ENCODE assay signal across 27 cellular contexts in the genomic region with DNA sequence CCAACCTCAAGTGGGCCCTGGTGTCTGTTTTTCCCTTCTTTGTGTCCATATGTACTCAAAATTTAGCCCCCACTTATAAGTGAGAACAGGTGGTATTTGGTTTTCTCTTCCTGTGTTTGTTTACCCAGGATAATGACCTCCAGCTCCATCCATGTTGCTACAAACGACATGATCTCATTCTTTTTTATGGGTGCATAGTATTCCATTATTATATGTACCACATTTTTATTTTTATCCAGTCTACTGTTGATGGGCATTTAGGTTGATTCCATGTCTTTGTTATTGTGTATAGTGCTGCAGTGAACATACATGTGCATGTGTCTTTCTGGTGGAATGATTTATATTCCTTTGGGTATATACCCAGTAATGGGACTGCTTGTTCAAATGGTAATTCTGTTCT. TPM values are rescaled to one million over a fixed set of nuclear protein-coding genes. Genes with fewer than 3 reads are reported as not detected.
DNase-seq lines count a peak whose midpoint lies in the region; ATAC-seq, FAIRE-seq and TF ChIP-seq lines count a peak whose summit lies in the region.
"Had no signal": no experiment of that assay in that cellular context is flagged by ENCODE, and none has a peak within 500 bp of the region (broad histone marks: within the 10 kb centered on the region; RNA-seq: fewer than 3 reads in every experiment).

No MANE protein-coding gene starts in this region.

- intact Hi-C loops in K562 (cut with micrococcal nuclease) = no loop called here

- TF ChIP-seq CTCF in SK-N-SH (IDR thresholded peaks at IDR 0.05) = no peak
- TF ChIP-seq CTCF in K562 (IDR thresholded peaks at IDR 0.05 in 2 of 3, conservative IDR thresholded peaks at IDR 0.05 in 1 of 3; ENCODE audit: insufficient read depth in 2 of 3, low read depth in 1 of 3, low read length in 3 of 3) = no peak

- TF ChIP-seq RAD21 in SK-N-SH (IDR thresholded peaks at IDR 0.05; ENCODE audit: low read length) = no peak
- TF ChIP-seq RAD21 in K562 (CRISPR knock-in tag; conservative IDR thresholded peaks at IDR 0.05 in 1 of 2, IDR thresholded peaks at IDR 0.05 in 1 of 2) = no peak

- H3K9me2 ChIP-seq in SK-N-SH = no peaks in the 10 kb centered on the region

- no peak for DNase-seq in SK-N-SH
- DNase-seq in K562 (ENCODE audit: extremely low read depth in 1 of 4, low spot score in 3 of 4) = no peak
- no peak for DNase-seq in MV-4-11 (lab: John Stamatoyannopoulos, UW)
- DNase-seq in NCI-H748 (lab: John Stamatoyannopoulos, UW; ENCODE audit: unreplicated experiment) = no peak
- DNase-seq: 8988T; ACHN; BE2C; C1 segment of cervical spinal cord; CD4-positive, alpha-beta memory T cell; CD4-positive, CD25-positive, alpha-beta regulatory T cell; CD8-positive, alpha-beta memory T cell; COR-L47; DMS 273 treated with DMSO at 0.1 percent for 48 hours; DMS153; DMS79; DND-41; EL; GDM1 had no signal

- H3K27me3 ChIP-seq in SK-N-SH (ENCODE audit: insufficient read depth) (no peaks in the 10 kb centered on the region), K562 (ENCODE audit: control insufficient read depth in 2 of 2, insufficient read depth in 2 of 2, low read length in 2 of 2) (no peaks in the 10 kb centered on the region)
- H3K27me3 ChIP-seq: BE2C, BLaER1 had no signal

- no peak overlapping the region for H3K4me2 ChIP-seq in SK-N-SH
- no peak overlapping the region for H3K4me2 ChIP-seq in K562 (ENCODE audit: insufficient read depth, low read length)
- H3K4me2 ChIP-seq: BLaER1 had no signal

- H3K36me3 ChIP-seq in SK-N-SH (replicated peaks in 1 of 2; ENCODE audit: control insufficient read depth in 1 of 2, insufficient read depth in 2 of 2, low read length in 1 of 2) = no peaks in the 10 kb centered on the region
- no peaks in the 10 kb centered on the region for H3K36me3 ChIP-seq in K562 (ENCODE audit: control insufficient read depth, insufficient read depth, low read length)
- H3K36me3 ChIP-seq: BE2C, BLaER1 had no signal

- in situ Hi-C loops in K562 (cut with MboI) = no loop called here

- H3K9ac ChIP-seq in SK-N-SH (no peak overlapping the region), K562 (ENCODE audit: insufficient read depth in 1 of 2, low read depth in 2 of 2, low read length in 2 of 2) (no peak overlapping the region)
- H3K9ac ChIP-seq: BLaER1 had no signal

- TF ChIP-seq EP300 in SK-N-SH (IDR thresholded peaks at IDR 0.05; ENCODE audit: borderline replicate concordance in 1 of 2, low read depth in 1 of 2, low read length in 1 of 2) (no peak), K562 (IDR thresholded peaks at IDR 0.05; ENCODE audit: low read length) (no peak)

- no peak for FAIRE-seq in K562 (lab: Jason Lieb, UNC)
- FAIRE-seq: GM12878, GM12892, GM18507 had no signal

- H3F3A ChIP-seq in SK-N-SH (replicated peaks; ENCODE audit: insufficient read depth) = no peaks in the 10 kb centered on the region

- no peaks in the 10 kb centered on the region for H4K20me1 ChIP-seq in SK-N-SH (ENCODE audit: insufficient read depth)
- H4K20me1 ChIP-seq in K562 (replicated peaks; ENCODE audit: control insufficient read depth, insufficient read depth, low read length) = no peaks in the 10 kb centered on the region
- H4K20me1 ChIP-seq: BLaER1 had no signal

- H3K9me1 ChIP-seq in K562 (ENCODE audit: control insufficient read depth, insufficient read depth, low read length) = no peaks in the 10 kb centered on the region

- H3K4me1 ChIP-seq in SK-N-SH (ENCODE audit: control insufficient read depth in 1 of 2, insufficient read depth in 2 of 2, low read depth in 1 of 2, low read length in 1 of 2) = no peaks in the 10 kb centered on the region
- H3K4me1 ChIP-seq in K562 (replicated peaks in 1 of 2; ENCODE audit: control insufficient read depth in 2 of 2, insufficient read depth in 2 of 2, low read length in 2 of 2) = no peaks in the 10 kb centered on the region
- H3K4me1 ChIP-seq: BE2C, BLaER1 had no signal

- no peak overlapping the region for H3K4me3 ChIP-seq in SK-N-SH (ENCODE audit: low read depth in 2 of 2, low read length in 1 of 2)
- no peak overlapping the region for H3K4me3 ChIP-seq in K562
- H3K4me3 ChIP-seq: BLaER1, GM12878 had no signal

- H3K9me3 ChIP-seq in SK-N-SH (no peaks in the 10 kb centered on the region), K562 (replicated peaks; ENCODE audit: control insufficient read depth, insufficient read depth, low read depth, low read length) (no peaks in the 10 kb centered on the region)
- H3K9me3 ChIP-seq: BE2C had no signal

- TF ChIP-seq POLR2A in K562 (conservative IDR thresholded peaks at IDR 0.05) = no peak

- ATAC-seq in SK-N-SH treated with all-trans-retinoic acid at 6 μM for 48 hours (no peak), K562 (no peak)
- ATAC-seq: GM12878 had no signal

- H3K79me2 ChIP-seq in SK-N-SH (ENCODE audit: insufficient read depth) (no peaks in the 10 kb centered on the region), K562 (ENCODE audit: control insufficient read depth, insufficient read depth, low read length) (no peaks in the 10 kb centered on the region)

- no TSS peak for BruUV-seq in K562 (replicated peaks; lab: Mats Ljungman, UMichigan)

- H2AFZ ChIP-seq in SK-N-SH (ENCODE audit: low read depth) = no peak overlapping the region
- H2AFZ ChIP-seq in K562 (ENCODE audit: low read depth, low read length) = no peak overlapping the region

- WGBS in SK-N-SH (ENCODE audit: low lambda C conversion rate) = 0% methylated on average over 1 of the region's 1 CpG
- 0% methylated on average over 1 of the region's 1 CpG for whole genome bisulfite sequencing in K562 (ENCODE audit: insufficient coverage, low coverage, missing lambda C conversion rate)

- no peak overlapping the region for H3K27ac ChIP-seq in SK-N-SH (ENCODE audit: low read depth in 2 of 2, low read length in 1 of 2)
- no peak overlapping the region for H3K27ac ChIP-seq in K562 (ENCODE audit: extremely low read depth, low read depth, low read length)
- H3K27ac ChIP-seq: BLaER1 had no signal

- CTCF ChIA-PET in SK-N-SH (lab: Yijun Ruan, JAX) (no interaction called here), K562 (lab: Yijun Ruan, JAX; ENCODE audit: low intra/inter-chr PET ratio) (no interaction called here)

- POLR2A ChIA-PET in SK-N-SH (lab: Yijun Ruan, JAX) = no interaction called here
- POLR2A ChIA-PET in K562 (lab: Yijun Ruan, JAX) = no interaction called here

TF ChIP-seq in SK-N-SH treated with all-trans-retinoic acid at 6 μM for 48 hours, 23 proteins besides CTCF, POLR2A, EP300 and RAD21:
- TF ChIP-seq ZFP3 (CRISPR knock-in tag; IDR thresholded peaks at IDR 0.05) (no peak), ZNF8 (CRISPR knock-in tag; IDR thresholded peaks at IDR 0.05) (peak; percentile 76)

TF ChIP-seq in SK-N-SH, 30 proteins besides CTCF, POLR2A, EP300 and RAD21:
- TF ChIP-seq FOSL2 (IDR thresholded peaks at IDR 0.05; ENCODE audit: borderline replicate concordance, low read depth) = no peak
- TF ChIP-seq, protein P1, sequence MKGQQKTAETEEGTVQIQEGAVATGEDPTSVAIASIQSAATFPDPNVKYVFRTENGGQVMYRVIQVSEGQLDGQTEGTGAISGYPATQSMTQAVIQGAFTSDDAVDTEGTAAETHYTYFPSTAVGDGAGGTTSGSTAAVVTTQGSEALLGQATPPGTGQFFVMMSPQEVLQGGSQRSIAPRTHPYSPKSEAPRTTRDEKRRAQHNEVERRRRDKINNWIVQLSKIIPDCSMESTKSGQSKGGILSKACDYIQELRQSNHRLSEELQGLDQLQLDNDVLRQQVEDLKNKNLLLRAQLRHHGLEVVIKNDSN (IDR thresholded peaks at IDR 0.05; ENCODE audit: borderline replicate concordance, low read depth) = no peak
- no peak for TF ChIP-seq RCOR1 (IDR thresholded peaks at IDR 0.05; ENCODE audit: low read length)
- no peak for TF ChIP-seq SMC3 (IDR thresholded peaks at IDR 0.05; ENCODE audit: low read depth, low read length)

TF ChIP-seq in K562, 482 proteins besides CTCF, POLR2A, EP300 and RAD21 (continues in another document):
- TF ChIP-seq, protein P2, sequence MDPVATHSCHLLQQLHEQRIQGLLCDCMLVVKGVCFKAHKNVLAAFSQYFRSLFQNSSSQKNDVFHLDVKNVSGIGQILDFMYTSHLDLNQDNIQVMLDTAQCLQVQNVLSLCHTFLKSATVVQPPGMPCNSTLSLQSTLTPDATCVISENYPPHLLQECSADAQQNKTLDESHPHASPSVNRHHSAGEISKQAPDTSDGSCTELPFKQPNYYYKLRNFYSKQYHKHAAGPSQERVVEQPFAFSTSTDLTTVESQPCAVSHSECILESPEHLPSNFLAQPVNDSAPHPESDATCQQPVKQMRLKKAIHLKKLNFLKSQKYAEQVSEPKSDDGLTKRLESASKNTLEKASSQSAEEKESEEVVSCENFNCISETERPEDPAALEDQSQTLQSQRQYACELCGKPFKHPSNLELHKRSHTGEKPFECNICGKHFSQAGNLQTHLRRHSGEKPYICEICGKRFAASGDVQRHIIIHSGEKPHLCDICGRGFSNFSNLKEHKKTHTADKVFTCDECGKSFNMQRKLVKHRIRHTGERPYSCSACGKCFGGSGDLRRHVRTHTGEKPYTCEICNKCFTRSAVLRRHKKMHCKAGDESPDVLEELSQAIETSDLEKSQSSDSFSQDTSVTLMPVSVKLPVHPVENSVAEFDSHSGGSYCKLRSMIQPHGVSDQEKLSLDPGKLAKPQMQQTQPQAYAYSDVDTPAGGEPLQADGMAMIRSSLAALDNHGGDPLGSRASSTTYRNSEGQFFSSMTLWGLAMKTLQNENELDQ (CRISPR knock-in tag; IDR thresholded peaks at IDR 0.05; ENCODE audit: borderline replicate concordance) = no peak
- TF ChIP-seq ARHGAP35 (IDR thresholded peaks at IDR 0.05; ENCODE audit: partially characterized antibody) = no peak
- peak; percentile 10 for TF ChIP-seq RBM25 (IDR thresholded peaks at IDR 0.05; ENCODE audit: low read depth, low read length, severe bottlenecking)

RNA-seq across cellular contexts. Expression of a gene that starts 27.6 kb away (rescaled TPM):
- not detected in 2 replicates for polyA plus RNA-seq in SK-N-SH (2012; rRNA removed)
- not detected in 2 replicates for polyA plus RNA-seq in SK-N-SH (2012; cell fraction: cytosol; rRNA removed)
- polyA plus RNA-seq in SK-N-SH (2012; cell fraction: nucleus; rRNA removed) = not detected in 2 replicates
- not detected in 2 replicates for total RNA-seq in K562 (2011; cell fraction: chromatin; rRNA removed; ENCODE audit: low replicate concordance)
- total RNA-seq in K562 (2011; cell fraction: nucleolus; rRNA removed) = not detected in 2 replicates
- not detected in 2 replicates for total RNA-seq in K562 (2011; cell fraction: nucleoplasm; rRNA removed)
- not detected in 2 replicates for total RNA-seq in K562 (2014; rRNA removed)
- total RNA-seq in K562 (2014; rRNA removed; fragmentation: Illumina TruSeq; extraction: Trizol) = not detected in 2 replicates
- not detected in 2 replicates for total RNA-seq in K562 (2015; rRNA removed; fragmentation: Illumina TruSeq; extraction: Trizol)
- not detected in 2 replicates for total RNA-seq in K562 (2021)
- not detected in 2 replicates for polyA plus RNA-seq in K562 (2011; rRNA removed)
- polyA plus RNA-seq in K562 (2011; cell fraction: cytosol; rRNA removed) = not detected in 2 replicates
- not detected in 2 replicates for polyA plus RNA-seq in K562 (2011; cell fraction: nucleus; rRNA removed)
- not detected in 2 replicates for polyA plus RNA-seq in K562 (2012)
- polyA plus RNA-seq in K562 (2014; fragmentation: Illumina TruSeq; extraction: Trizol) = not detected in 2 replicates
- not detected for polyA plus RNA-seq in K562 (2014; fragmentation: Nextera tagmentation; extraction: Ambion mirVana)
- polyA plus RNA-seq in K562 (2014; rRNA removed) = not detected in 2 replicates
- polyA minus RNA-seq in K562 (2011; rRNA and poly(A)+ RNA removed) = not detected in 2 replicates
- not detected in 2 replicates for polyA minus RNA-seq in K562 (2011; cell fraction: cytosol; rRNA and poly(A)+ RNA removed)
- polyA minus RNA-seq in K562 (2011; cell fraction: nucleus; rRNA and poly(A)+ RNA removed) = not detected in 2 replicates
- total RNA-seq: A673, Daoy, G401 had no signal
- polyA plus RNA-seq: AG04450 had no signal
